Comparison of ENCODE assay signal across 5 cellular contexts in the genomic region with DNA sequence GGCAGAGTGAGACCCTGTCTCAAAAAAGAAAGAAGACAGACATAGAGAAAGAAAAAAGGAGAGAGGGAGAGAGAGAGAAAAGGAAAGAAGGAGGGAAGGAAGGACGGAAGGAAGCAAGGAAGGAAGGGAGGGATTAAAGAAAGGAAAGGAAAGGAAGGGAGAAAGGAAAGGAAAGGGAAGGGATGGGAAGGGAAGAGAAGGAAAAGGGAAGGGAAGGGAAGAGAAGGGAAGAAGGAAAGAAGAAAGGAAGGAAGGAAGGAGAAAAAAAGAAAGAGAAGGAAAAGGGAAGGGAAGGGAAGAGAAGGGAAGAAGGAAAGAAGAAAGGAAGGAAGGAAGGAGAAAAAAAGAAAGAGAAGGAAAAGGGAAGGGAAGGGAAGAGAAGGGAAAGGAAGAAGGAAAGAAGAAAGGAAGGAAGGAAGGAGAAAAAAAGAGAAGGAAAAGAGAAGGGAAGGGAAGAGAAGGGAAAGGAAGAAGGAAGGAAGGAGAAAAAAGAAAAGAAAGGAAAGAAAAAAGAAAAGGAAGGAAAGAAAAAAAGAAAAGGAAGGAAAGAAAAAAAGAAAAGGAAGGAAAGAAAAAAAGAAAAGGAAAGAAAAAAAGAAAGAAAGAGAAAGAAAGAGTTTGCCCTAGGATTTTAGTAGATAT.
TF ChIP-seq lines count a peak whose summit lies in the region.

No MANE protein-coding gene starts in this region.

TF ChIP-seq in HEK293, 187 proteins besides CTCF, POLR2A, EP300 and RAD21:
- TF ChIP-seq PRDM1 (tag by site-specific recombination; IDR thresholded peaks at IDR 0.05), result peak; percentile 94
- TF ChIP-seq ZNF366 (tag by site-specific recombination; conservative IDR thresholded peaks at IDR 0.05), result peak; percentile 43; the same call in 1 of the 2 replicates
TF ChIP-seq in HEK293: peak in this region for 2; not testable (repeated sequence) for 185.

TF ChIP-seq in WTC11, 78 proteins besides CTCF, POLR2A, EP300 and RAD21:
- 0 out of 2 replicates have a peak, but pooled peaks have one; percentile 55 for TF ChIP-seq ZNF512 (CRISPR knock-in tag; IDR thresholded peaks at IDR 0.05; ENCODE audit: borderline replicate concordance)

TF ChIP-seq in GM12878, 131 proteins besides CTCF, POLR2A, EP300 and RAD21:
- 0 out of 2 replicates have a peak, but pooled peaks have one; percentile 45 for TF ChIP-seq HDGF (IDR thresholded peaks at IDR 0.05)

TF ChIP-seq in K562, 482 proteins besides CTCF, POLR2A, EP300 and RAD21:
- TF ChIP-seq ZNF512 (tag; IDR thresholded peaks at IDR 0.05), result peak; percentile 83

TF ChIP-seq in HepG2, 621 proteins besides CTCF, POLR2A, EP300 and RAD21:
- 0 out of 2 replicates have a peak, but pooled peaks have one; percentile 72 for TF ChIP-seq U2AF2 (IDR thresholded peaks at IDR 0.05; ENCODE audit: low read depth, low read length)
